ENCODE assay signal across 8 cellular contexts in the genomic region with DNA sequence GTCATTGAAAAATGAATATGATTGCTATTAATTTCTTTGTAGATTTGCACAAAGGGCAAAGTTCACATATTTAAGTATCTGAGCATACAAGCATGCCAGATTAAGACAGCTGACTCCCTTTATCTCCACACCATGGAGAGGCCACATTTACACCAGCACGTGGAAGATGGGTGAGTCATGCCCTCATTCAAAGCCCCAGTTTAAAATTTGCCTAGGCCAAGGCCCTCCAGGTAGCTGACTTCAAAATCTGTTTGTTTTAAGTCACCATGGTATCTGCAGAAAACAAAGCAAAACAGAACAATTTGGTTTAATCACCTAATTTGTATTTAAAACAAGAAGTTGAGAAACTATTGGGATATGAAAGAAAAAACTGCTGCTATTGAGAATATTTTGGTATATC.
DNase-seq lines count a peak whose midpoint lies in the region; ATAC-seq and TF ChIP-seq lines count a peak whose summit lies in the region.

No MANE protein-coding gene starts in this region.

- H3K27ac ChIP-seq in A673 (ENCODE audit: low read depth, low read length, poor library complexity, severe bottlenecking), result peak overlapping the region; percentile 48

- TF ChIP-seq CTCF in A673 (conservative IDR thresholded peaks at IDR 0.05; ENCODE audit: low read depth, low read length) (no peak), fibroblast of villous mesenchyme (IDR thresholded peaks at IDR 0.05; ENCODE audit: insufficient read depth, low read depth, low read length) (no peak)

- POLR2A ChIA-PET in A673 (lab: Charles Lee; ENCODE audit: low non-redundant PET), result no interaction called here

- H3K27me3 ChIP-seq in A673 (replicated peaks; ENCODE audit: insufficient read depth, low read depth, low read length, poor library complexity) (no peaks in the 10 kb centered on the region), NT2/D1 (ENCODE audit: insufficient read depth, insufficient read length) (no peaks in the 10 kb centered on the region)

- no peak overlapping the region for H3K9ac ChIP-seq in NT2/D1 (ENCODE audit: insufficient read length, low read depth)

- no peaks in the 10 kb centered on the region for H3K36me3 ChIP-seq in A673 (ENCODE audit: insufficient read depth, low read length, poor library complexity, severe bottlenecking)
- H3K36me3 ChIP-seq in NT2/D1 (ENCODE audit: insufficient read depth, insufficient read length, low read length), result no peaks in the 10 kb centered on the region

- DNase-seq in A673 (ENCODE audit: low spot score) (peak; percentile 68), NT2/D1 (ENCODE audit: low read depth, low spot score) (peak; percentile 63), fibroblast of villous mesenchyme (ENCODE audit: low read depth) (peak; percentile 58), NCI-H1436 (lab: John Stamatoyannopoulos, UW) (no peak), NCI-H1694 (lab: John Stamatoyannopoulos, UW) (no peak)
- no peak for DNase-seq in stimulated activated CD8-positive, alpha-beta memory T cell treated with anti-CD3 and anti-CD28 coated beads, Interleukin-4, amount 100 ng/mL, for 48 hours

- H3K4me1 ChIP-seq in A673 (ENCODE audit: insufficient read depth, low read length, poor library complexity, severe bottlenecking) (peaks cover 92% of the 10 kb centered on the region), NT2/D1 (ENCODE audit: insufficient read depth, insufficient read length) (no peaks in the 10 kb centered on the region)

- intact Hi-C loops in A673 (cut with micrococcal nuclease; ENCODE audit: unreplicated experiment), result no loop called here

- ATAC-seq in GM18868 (IDR thresholded peaks at IDR 0.05; ENCODE audit: unreplicated experiment), result peak; percentile 71
- no peak for ATAC-seq in GM21529 (IDR thresholded peaks at IDR 0.05; ENCODE audit: unreplicated experiment)

- CTCF ChIA-PET in A673 (lab: Charles Lee), result no interaction called here

- no TSS peak for BruUV-seq in A673 (replicated peaks; lab: Mats Ljungman, UMichigan)

- H3K9me3 ChIP-seq in A673 (ENCODE audit: low read depth, low read length, poor library complexity, severe bottlenecking), result no peaks in the 10 kb centered on the region
- H3K9me3 ChIP-seq in NT2/D1 (ENCODE audit: insufficient read depth, low read length), result no peaks in the 10 kb centered on the region

- H3K4me3 ChIP-seq in A673 (ENCODE audit: low read depth, low read length, poor library complexity, severe bottlenecking) (no peak overlapping the region), NT2/D1 (ENCODE audit: insufficient read length, low read depth) (no peak overlapping the region), fibroblast of villous mesenchyme (ENCODE audit: low read depth, low read length) (no peak overlapping the region)

Comparison
In these comparisons a context has a peak if more than half of its experiments do, and no peak if none do; other contexts are left out.
1. DNase-seq: peak in A673 (single experiment), NT2/D1 (single experiment) and fibroblast of villous mesenchyme (single experiment); none in NCI-H1436 (single experiment), stimulated activated CD8-positive, alpha-beta memory T cell treated with anti-CD3 and anti-CD28 coated beads, Interleukin-4, amount 100 ng/mL, for 48 hours (single experiment) and NCI-H1694 (single experiment).